In genomic region chr10:29646960-29647431, GRCh38 we compare ENCODE assay signal across 9 cellular contexts. TPM values are rescaled to one million over a fixed set of nuclear protein-coding genes. Genes with fewer than 3 reads are reported as not detected.
A peak's percentile ranks its signal among the peaks of the same experiment; 100 is the strongest.
DNase-seq lines count a peak whose midpoint lies in the region; ATAC-seq, FAIRE-seq and TF ChIP-seq lines count a peak whose summit lies in the region.
"Had no signal": no experiment of that assay in that cellular context is flagged by ENCODE, and none has a peak within 500 bp of the region (broad histone marks: within the 10 kb centered on the region; RNA-seq: fewer than 3 reads in every experiment).

No MANE protein-coding gene starts in this region.

- no TSS peak for BruUV-seq in PC-3 (replicated peaks; lab: Mats Ljungman, UMichigan)
- no TSS peak for BruUV-seq in endothelial cell of umbilical vein (replicated peaks; lab: Mats Ljungman, UMichigan)

- H3K9me3 ChIP-seq in PC-3 (ENCODE audit: low read length) = no peaks in the 10 kb centered on the region
- no peaks in the 10 kb centered on the region for H3K9me3 ChIP-seq in endothelial cell of umbilical vein (replicated peaks; ENCODE audit: control insufficient read depth, insufficient read depth, low read length)

- H3K27me3 ChIP-seq in PC-3 (ENCODE audit: low read length) (no peaks in the 10 kb centered on the region), endothelial cell of umbilical vein (ENCODE audit: control insufficient read depth in 2 of 2, insufficient read depth in 2 of 2, low read length in 2 of 2) (no peaks in the 10 kb centered on the region)

- CTCF ChIA-PET in PC-3 (lab: Charles Lee) (no interaction called here), endothelial cell of umbilical vein (lab: Charles Lee) (interaction anchor here (0.7 to 2.5 kb wide), 6 partner anchors 10 to 134 kb away, joined by 3 to 13 read pairs (median 4); partner anchors contain the start of gene SVIL)

- TF ChIP-seq POLR2A in endothelial cell of umbilical vein (IDR thresholded peaks at IDR 0.05; ENCODE audit: low read depth, low read length) = no peak

- no peaks in the 10 kb centered on the region for H3K27me3 Mint-ChIP-seq in natural killer cell (ENCODE audit: low read depth in 2 of 2)

- intact Hi-C loops in PC-3 (cut with micrococcal nuclease) = no loop called here
- intact Hi-C loops in endothelial cell of umbilical vein (cut with micrococcal nuclease) = no loop called here
- intact Hi-C loops in natural killer cell (cut with micrococcal nuclease) = no loop called here

- no peaks in the 10 kb centered on the region for H3K36me3 Mint-ChIP-seq in natural killer cell

- peak overlapping the region; percentile 59 for H3K4me3 Mint-ChIP-seq in natural killer cell
- H3K4me3 Mint-ChIP-seq: activated B cell treated with CpG ODN at 0.5 μM for 24 hours had no signal

- no peaks in the 10 kb centered on the region for H3K36me3 ChIP-seq in PC-3 (ENCODE audit: low read depth, low read length)
- H3K36me3 ChIP-seq in endothelial cell of umbilical vein (ENCODE audit: control insufficient read depth in 2 of 2, extremely low read depth in 1 of 2, insufficient read depth in 2 of 2, low read length in 2 of 2) = peaks cover 0 to 8% of the 10 kb centered on the region in 2 experiments

- H3K4me1 ChIP-seq in PC-3 (ENCODE audit: insufficient read depth, low read length) = peaks cover 37% of the 10 kb centered on the region
- peaks cover 35% of the 10 kb centered on the region for H3K4me1 ChIP-seq in endothelial cell of umbilical vein (ENCODE audit: control insufficient read depth, extremely low read depth, insufficient read depth, low read length)

- peaks cover 36 to 56% of the 10 kb centered on the region in 2 donors for H3K4me1 Mint-ChIP-seq in natural killer cell

- POLR2A ChIA-PET in PC-3 (lab: Charles Lee; ENCODE audit: unreplicated experiment) = no interaction called here
- POLR2A ChIA-PET in endothelial cell of umbilical vein (lab: Charles Lee) = no interaction called here

- H3K9me2 ChIP-seq in PC-3 (replicated peaks; ENCODE audit: low read length) = no peaks in the 10 kb centered on the region

- DNase-seq in AG10803 (ENCODE audit: low read depth) = peak; percentile 66
- no peak for DNase-seq in PC-3
- no peak for DNase-seq in endothelial cell of umbilical vein (ENCODE audit: low read depth, low spot score)
- no peak for DNase-seq in natural killer cell
- no peak for DNase-seq in GM13976 (ENCODE audit: low spot score)
- DNase-seq in OCI-M1 (lab: John Stamatoyannopoulos, UW) = no peak
- DNase-seq in frontal cortex (ENCODE audit: low spot score in 2 of 2) = no peak
- DNase-seq: activated B cell treated with CpG ODN at 0.5 μM for 24 hours had no signal

- in situ Hi-C loops in GM13976 (cut with MboI; ENCODE audit: low sequenced_read_pairs, unreplicated experiment) = no loop called here

- peaks cover 36% of the 10 kb centered on the region for H3K79me2 ChIP-seq in PC-3 (ENCODE audit: low read length)
- H3K79me2 ChIP-seq in endothelial cell of umbilical vein (ENCODE audit: control insufficient read depth, insufficient read depth, low read length) = peaks cover 2% of the 10 kb centered on the region

- H3K4me3 ChIP-seq in AG10803 (ENCODE audit: low read length) = no peak overlapping the region; the same call in 1 of the 2 replicates
- no peak overlapping the region for H3K4me3 ChIP-seq in PC-3 (ENCODE audit: low read length)
- H3K4me3 ChIP-seq in endothelial cell of umbilical vein (replicated peaks in 1 of 3; ENCODE audit: insufficient read depth in 1 of 3, low read depth in 1 of 3, low read length in 3 of 3) = no peak overlapping the region

- dilution Hi-C loops in endothelial cell of umbilical vein (cut with MboI; ENCODE audit: extremely low pct_ligation_motif_present, low sequenced_read_pairs) = no loop called here

- ATAC-seq in PC-3 (no peak), natural killer cell (no peak), GM19452 (IDR thresholded peaks at IDR 0.05; ENCODE audit: unreplicated experiment) (no peak)

- peak overlapping the region in 1 of 2 donors; percentile 78 for H3K27ac Mint-ChIP-seq in natural killer cell
- H3K27ac Mint-ChIP-seq: activated B cell treated with CpG ODN at 0.5 μM for 24 hours had no signal

- H3K4me2 ChIP-seq in PC-3 (ENCODE audit: low read length) (no peak overlapping the region), endothelial cell of umbilical vein (ENCODE audit: insufficient read depth, low read length) (peak overlapping the region; percentile 37)

- H3F3A ChIP-seq in PC-3 (ENCODE audit: low read length, unreplicated experiment) = no peaks in the 10 kb centered on the region

- peak overlapping the region; percentile 60 for H3K27ac ChIP-seq in PC-3 (ENCODE audit: low read length)
- H3K27ac ChIP-seq in endothelial cell of umbilical vein (ENCODE audit: insufficient read depth, low read depth, low read length) = no peak overlapping the region

- TF ChIP-seq CTCF in AG10803 (conservative IDR thresholded peaks at IDR 0.05; ENCODE audit: low read length) (no peak), PC-3 (conservative IDR thresholded peaks at IDR 0.05; ENCODE audit: low read depth, low read length) (no peak), endothelial cell of umbilical vein (IDR thresholded peaks at IDR 0.05; ENCODE audit: extremely low read depth in 1 of 2, insufficient read depth in 1 of 2, low read depth in 1 of 2, low read length in 2 of 2) (no peak), natural killer cell (IDR thresholded peaks at IDR 0.05) (no peak), GM13976 (IDR thresholded peaks at IDR 0.05; ENCODE audit: borderline replicate concordance, control extremely low read depth, extremely low read depth, insufficient read depth, missing control alignments) (no peak)

- no peak overlapping the region for H3K9ac ChIP-seq in PC-3 (ENCODE audit: low read length)
- peak overlapping the region; percentile 4 for H3K9ac ChIP-seq in endothelial cell of umbilical vein (replicated peaks; ENCODE audit: extremely low read depth, insufficient read depth, low read length)

- H3K9me3 Mint-ChIP-seq in natural killer cell = no peaks in the 10 kb centered on the region
- H3K9me3 Mint-ChIP-seq: activated B cell treated with CpG ODN at 0.5 μM for 24 hours had no signal

- no peak for FAIRE-seq in endothelial cell of umbilical vein (lab: Jason Lieb, UNC)
- no peak for FAIRE-seq in frontal cortex (lab: Jason Lieb, UNC)

- H4K20me1 ChIP-seq in PC-3 (ENCODE audit: low read length) = no peaks in the 10 kb centered on the region
- no peaks in the 10 kb centered on the region for H4K20me1 ChIP-seq in endothelial cell of umbilical vein (replicated peaks; ENCODE audit: control insufficient read depth, extremely low read depth, insufficient read depth, low read length)

- H2AFZ ChIP-seq in PC-3 (ENCODE audit: low read length) = no peak overlapping the region
- H2AFZ ChIP-seq in endothelial cell of umbilical vein (ENCODE audit: low read depth, low read length) = no peak overlapping the region

- no peaks in the 10 kb centered on the region for H3K9me1 ChIP-seq in endothelial cell of umbilical vein (replicated peaks; ENCODE audit: control insufficient read depth, extremely low read depth, insufficient read depth, low read length)

TF ChIP-seq in endothelial cell of umbilical vein, 7 proteins besides CTCF, POLR2A, EP300 and RAD21:
- no peak for TF ChIP-seq POLR2AphosphoS5 (IDR thresholded peaks at IDR 0.05; ENCODE audit: insufficient read depth, low read depth, low read length)
- no peak for TF ChIP-seq MYC (IDR thresholded peaks at IDR 0.05; ENCODE audit: low read depth, low read length)
- TF ChIP-seq MAX (IDR thresholded peaks at IDR 0.05; ENCODE audit: insufficient read depth, insufficient read length) = no peak
- TF ChIP-seq FOS (IDR thresholded peaks at IDR 0.05; ENCODE audit: borderline replicate concordance, insufficient read depth, low read length) = no peak
- no peak for TF ChIP-seq EZH2 (IDR thresholded peaks at IDR 0.05; ENCODE audit: borderline replicate concordance, low read depth, low read length, severe bottlenecking)
- no peak for TF ChIP-seq GATA2 (IDR thresholded peaks at IDR 0.05; ENCODE audit: insufficient read depth, insufficient read length, low read depth, low read length)
- no peak for TF ChIP-seq JUN (IDR thresholded peaks at IDR 0.05; ENCODE audit: borderline replicate concordance, insufficient read depth, insufficient read length, low read depth)

RNA-seq across cellular contexts. Expression of gene SVIL, which starts 12.2 kb away (rescaled TPM):
- total RNA-seq in PC-3 (2014; rRNA removed) = 19.2 and 27.2 TPM in 2 replicates
- 70.7 and 85.1 TPM in 2 replicates for total RNA-seq in endothelial cell of umbilical vein
- polyA plus RNA-seq in endothelial cell of umbilical vein = 11.5 and 22.6 TPM in 2 replicates
- polyA plus RNA-seq in endothelial cell of umbilical vein (2011; cell fraction: cytosol; rRNA removed) = 17.7 and 19.2 TPM in 2 replicates
- polyA plus RNA-seq in endothelial cell of umbilical vein (2011; cell fraction: nucleus; rRNA removed) = 87.3 and 95.1 TPM in 2 replicates
- 62.1 and 77.9 TPM in 2 replicates for polyA plus RNA-seq in endothelial cell of umbilical vein (2012)
- 63.0 and 95.0 TPM in 2 replicates for polyA minus RNA-seq in endothelial cell of umbilical vein
- polyA minus RNA-seq in endothelial cell of umbilical vein (2011; cell fraction: cytosol; rRNA and poly(A)+ RNA removed) = 9.1 TPM
- polyA minus RNA-seq in endothelial cell of umbilical vein (2011; cell fraction: nucleus; rRNA and poly(A)+ RNA removed) = 106 and 130 TPM in 2 replicates
- 10 to 100 TPM; 24.9 to 57.2 (median 33.5) TPM for total RNA-seq in natural killer cell
- total RNA-seq in frontal cortex = 16.7 TPM
